In the genomic region with DNA sequence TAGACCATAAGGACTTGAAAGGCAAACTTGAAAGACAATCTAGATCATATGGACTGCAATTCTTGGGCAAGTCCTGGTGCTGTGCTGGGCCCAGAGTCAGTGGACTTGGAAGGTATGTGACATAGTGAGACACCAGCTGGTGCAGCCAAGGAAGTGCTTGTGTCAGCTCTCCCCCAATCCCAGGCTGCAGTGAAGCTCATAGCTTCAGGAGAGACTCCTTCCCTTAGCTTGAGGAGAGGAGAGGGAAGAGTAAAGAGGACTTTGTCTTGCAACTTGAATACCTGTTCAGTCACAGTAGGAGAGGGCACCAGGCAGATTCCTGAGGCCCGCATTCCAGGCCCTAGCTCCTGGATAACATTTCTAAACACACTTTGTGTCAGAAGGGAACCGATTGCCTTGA, we compare ENCODE assay signal across 28 cellular contexts.
"Had no signal": no experiment of that assay in that cellular context is flagged by ENCODE, and none has a peak within 500 bp of the region (broad histone marks: within the 10 kb centered on the region; RNA-seq: fewer than 3 reads in every experiment).

No MANE protein-coding gene starts in this region.

- H3K4me3 ChIP-seq: pancreas, psoas muscle, smooth muscle cell, thoracic aorta, uterus had no signal

- H3K27ac ChIP-seq: epithelial cell of prostate, pancreas, psoas muscle, thoracic aorta, uterus had no signal

- H3K4me2 ChIP-seq: smooth muscle cell had no signal

- H3K9me3 Mint-ChIP-seq: activated CD4-positive, alpha-beta memory T cell treated with anti-CD3 and anti-CD28 coated beads, Interleukin-2, amount 10 ng/mL, durations not matched to agents 7 days and 5 days; activated CD4-positive, alpha-beta T cell treated with anti-CD3 and anti-CD28 coated beads, Interleukin-2, amount 10 ng/mL, durations not matched to agents 7 days and 5 days; activated naive CD4-positive, alpha-beta T cell treated with anti-CD3 and anti-CD28 coated beads, Interleukin-2, amount 50 U/mL, for 72 hours; central memory CD8-positive, alpha-beta T cell; naive thymus-derived CD8-positive, alpha-beta T cell; type B pancreatic cell had no signal

- H3K27me3 Mint-ChIP-seq: dendritic cell treated with granulocyte-macrophage colony-stimulating factor and Interleukin-4, amounts not matched to agents 40 ng/mL and 50 ng/mL, for 4 days; type B pancreatic cell had no signal

- H3K4me1 Mint-ChIP-seq: activated CD4-positive, alpha-beta memory T cell treated with anti-CD3 and anti-CD28 coated beads, Interleukin-2, amount 10 ng/mL, durations not matched to agents 7 days and 5 days; activated CD4-positive, alpha-beta T cell treated with anti-CD3 and anti-CD28 coated beads, Interleukin-2, amount 10 ng/mL, durations not matched to agents 7 days and 5 days; central memory CD8-positive, alpha-beta T cell; immature natural killer cell; naive thymus-derived CD8-positive, alpha-beta T cell; neural crest cell had no signal

- H3K4me3 Mint-ChIP-seq: activated CD4-positive, alpha-beta memory T cell treated with anti-CD3 and anti-CD28 coated beads, Interleukin-2, amount 10 ng/mL, durations not matched to agents 7 days and 5 days; activated CD4-positive, alpha-beta T cell treated with anti-CD3 and anti-CD28 coated beads, Interleukin-2, amount 10 ng/mL, durations not matched to agents 7 days and 5 days; central memory CD8-positive, alpha-beta T cell; dendritic cell treated with granulocyte-macrophage colony-stimulating factor and Interleukin-4, amounts not matched to agents 40 ng/mL and 50 ng/mL, for 4 days; immature natural killer cell; naive thymus-derived CD8-positive, alpha-beta T cell; neural crest cell; T-helper 17 cell; type B pancreatic cell had no signal

- H3K27me3 ChIP-seq: pancreas, uterus had no signal

- H3K36me3 Mint-ChIP-seq: activated naive CD4-positive, alpha-beta T cell treated with anti-CD3 and anti-CD28 coated beads, Interleukin-2, amount 50 U/mL, for 72 hours; immature natural killer cell; naive thymus-derived CD8-positive, alpha-beta T cell; type B pancreatic cell had no signal

- H3K4me1 ChIP-seq: pancreas, psoas muscle, uterus had no signal

- ATAC-seq: activated naive CD4-positive, alpha-beta T cell treated with anti-CD3 and anti-CD28 coated beads, Interleukin-2, amount 50 U/mL, for 72 hours; left colon; naive thymus-derived CD8-positive, alpha-beta T cell; pancreas; psoas muscle; T-helper 17 cell had no signal

- H3K9me3 ChIP-seq: pancreas, psoas muscle, thoracic aorta, uterus had no signal

- H3K36me3 ChIP-seq: pancreas, thoracic aorta, uterus had no signal

- H3K27ac Mint-ChIP-seq: activated CD4-positive, alpha-beta memory T cell treated with anti-CD3 and anti-CD28 coated beads, Interleukin-2, amount 10 ng/mL, durations not matched to agents 7 days and 5 days; activated CD4-positive, alpha-beta T cell treated with anti-CD3 and anti-CD28 coated beads, Interleukin-2, amount 10 ng/mL, durations not matched to agents 7 days and 5 days; activated naive CD4-positive, alpha-beta T cell treated with anti-CD3 and anti-CD28 coated beads, Interleukin-2, amount 50 U/mL, for 72 hours; dendritic cell treated with granulocyte-macrophage colony-stimulating factor and Interleukin-4, amounts not matched to agents 40 ng/mL and 50 ng/mL, for 4 days; immature natural killer cell; naive thymus-derived CD8-positive, alpha-beta T cell; T-helper 17 cell; type B pancreatic cell had no signal

- DNase-seq: activated CD4-positive, alpha-beta memory T cell treated with anti-CD3 and anti-CD28 coated beads, Interleukin-2, amount 10 ng/mL, durations not matched to agents 7 days and 5 days; activated CD4-positive, alpha-beta T cell treated with anti-CD3 and anti-CD28 coated beads for 1 hour; activated CD4-positive, alpha-beta T cell treated with anti-CD3 and anti-CD28 coated beads, Interleukin-2, amount 10 ng/mL, durations not matched to agents 7 days and 5 days; activated naive CD4-positive, alpha-beta T cell; activated T-cell treated with anti-CD3 and anti-CD28 coated beads, Interleukin-2, amount 50 U/mL, for 48 hours; anterior cingulate cortex; immature natural killer cell; kidney; left colon; midbrain; naive thymus-derived CD8-positive, alpha-beta T cell; nucleus accumbens; pancreas; psoas muscle; stimulated activated CD4-positive, alpha-beta T cell treated with anti-CD3 and anti-CD28 coated beads, Interleukin-15, amount 100 ng/mL, for 24 hours; stimulated activated CD4-positive, alpha-beta T cell treated with anti-CD3 and anti-CD28 coated beads, Interleukin-2, amount 100 ng/mL, for 24 hours; stimulated activated naive CD4-positive, alpha-beta T cell; T-helper 17 cell; T1000; uterus had no signal
